8 cellular contexts compared by ENCODE assay signal in the genomic region with DNA sequence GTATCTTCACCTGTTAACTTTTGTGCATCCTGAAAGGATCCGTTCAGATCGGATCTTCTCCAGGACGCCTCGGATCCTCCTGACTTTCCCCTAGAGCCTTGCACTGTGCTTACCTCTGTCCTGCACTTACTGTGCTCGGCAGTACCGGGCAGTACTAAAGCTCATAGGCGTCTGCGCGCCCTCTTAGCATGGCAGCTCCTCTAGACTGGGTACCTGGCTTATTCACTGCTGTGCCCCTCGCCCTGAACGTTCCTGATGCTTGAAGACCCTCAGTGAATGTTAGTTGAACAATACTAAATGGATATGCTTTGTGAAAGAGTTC. TPM values are rescaled to one million over a fixed set of nuclear protein-coding genes. Genes with fewer than 3 reads are reported as not detected.
DNase-seq lines count a peak whose midpoint lies in the region; ATAC-seq and TF ChIP-seq lines count a peak whose summit lies in the region.

No MANE protein-coding gene starts in this region.

- H3K36me3 ChIP-seq in mesenchymal stem cell (ENCODE audit: control insufficient read depth in 1 of 2, insufficient read depth in 2 of 2, low read depth in 1 of 2, low read length in 2 of 2) (peaks cover 0 to 3% of the 10 kb centered on the region in 2 experiments), aorta (ENCODE audit: control insufficient read depth in 1 of 2, insufficient read depth in 2 of 2, low read length in 1 of 2) (no peaks in the 10 kb centered on the region)

- no peak overlapping the region for H2BK120ac ChIP-seq in mesenchymal stem cell (ENCODE audit: low read depth, low read length)

- H3K4me1 ChIP-seq in mesenchymal stem cell (ENCODE audit: control insufficient read depth, insufficient read depth, low read depth, low read length): peaks cover 8% of the 10 kb centered on the region
- no peaks in the 10 kb centered on the region for H3K4me1 ChIP-seq in aorta (ENCODE audit: control insufficient read depth in 1 of 2, insufficient read depth in 2 of 2, low read length in 2 of 2)

- H3K4me3 ChIP-seq in AG04449 (ENCODE audit: low read depth, low read length): peak overlapping the region; percentile 78
- H3K4me3 ChIP-seq in mesenchymal stem cell (ENCODE audit: insufficient read depth in 1 of 2, low read depth in 1 of 2, low read length in 2 of 2): peak overlapping the region in 1 of 2 experiments; percentile 96
- peak overlapping the region; percentile 55 to 77 for H3K4me3 ChIP-seq in aorta (ENCODE audit: low read length in 2 of 2)

- H3K27ac ChIP-seq in mesenchymal stem cell (ENCODE audit: low read length, poor library complexity, severe bottlenecking): no peak overlapping the region
- H3K27ac ChIP-seq in aorta (ENCODE audit: low read depth in 1 of 2, low read length in 2 of 2): no peak overlapping the region

- TF ChIP-seq CTCF in AG04449 (IDR thresholded peaks at IDR 0.05; ENCODE audit: insufficient read depth, low read length, missing control alignments): no peak

- no peak overlapping the region for H2BK15ac ChIP-seq in mesenchymal stem cell (ENCODE audit: low read depth, poor library complexity, severe bottlenecking)

- no peak overlapping the region for H3K23ac ChIP-seq in mesenchymal stem cell (ENCODE audit: low read length in 2 of 2)

- peaks cover 13% of the 10 kb centered on the region for H3K79me1 ChIP-seq in mesenchymal stem cell (replicated peaks; ENCODE audit: low read length, poor library complexity, severe bottlenecking)

- peak overlapping the region; percentile 96 for H3K4me2 ChIP-seq in mesenchymal stem cell (ENCODE audit: low read length, poor library complexity, severe bottlenecking)

- WGBS in mesenchymal stem cell: 30% methylated on average over 11 of the region's 11 CpGs
- 22 to 25% methylated on average over 11 of the region's 11 CpGs for WGBS in aorta, 2 donors

- peak overlapping the region; percentile 92 for H3K9ac ChIP-seq in mesenchymal stem cell (ENCODE audit: low read length)

- no peak overlapping the region for H2BK12ac ChIP-seq in mesenchymal stem cell (ENCODE audit: low read length in 2 of 2)

- H2AFZ ChIP-seq in mesenchymal stem cell (ENCODE audit: low read depth, low read length): no peak overlapping the region

- H3K27me3 ChIP-seq in mesenchymal stem cell (ENCODE audit: control insufficient read depth in 1 of 2, insufficient read depth in 1 of 2, low read length in 2 of 2) (no peaks in the 10 kb centered on the region), aorta (ENCODE audit: control insufficient read depth in 1 of 2, insufficient read depth in 2 of 2, low read length in 1 of 2) (no peaks in the 10 kb centered on the region)

- peak overlapping the region in 1 of 2 experiments; percentile 19 for H3K14ac ChIP-seq in mesenchymal stem cell (ENCODE audit: low read length in 2 of 2)

- ATAC-seq in HG03460 (IDR thresholded peaks at IDR 0.05; ENCODE audit: unreplicated experiment): peak; percentile 17
- ATAC-seq in aorta (ENCODE audit: low FRiP score): peak; percentile 45
- ATAC-seq in HG02970 (IDR thresholded peaks at IDR 0.05; ENCODE audit: low FRiP score, unreplicated experiment): no peak

- POLR2A ChIA-PET in AG04449 (lab: Yijun Ruan, JAX): no interaction called here

- no peak overlapping the region for H4K91ac ChIP-seq in mesenchymal stem cell (ENCODE audit: low read length)

- H4K8ac ChIP-seq in mesenchymal stem cell (ENCODE audit: low read length): peak overlapping the region; percentile 33

- H3K9me3 ChIP-seq in mesenchymal stem cell (ENCODE audit: control insufficient read depth, low read length): no peaks in the 10 kb centered on the region
- no peaks in the 10 kb centered on the region for H3K9me3 ChIP-seq in aorta (ENCODE audit: control insufficient read depth, low read length)

- H2AK5ac ChIP-seq in mesenchymal stem cell (ENCODE audit: low read length, severe bottlenecking): no peak overlapping the region

- no peak overlapping the region for H2BK5ac ChIP-seq in mesenchymal stem cell (ENCODE audit: low read depth, low read length, poor library complexity, severe bottlenecking)

- no peak overlapping the region for H3K4ac ChIP-seq in mesenchymal stem cell (ENCODE audit: low read depth in 1 of 2, low read length in 2 of 2)

- no peak overlapping the region for H3K18ac ChIP-seq in mesenchymal stem cell (ENCODE audit: low read depth in 1 of 2, low read length in 2 of 2)

- DNase-seq in AG04449 (ENCODE audit: low read depth, low spot score) (no peak), cerebellum (ENCODE audit: low spot score) (peak; percentile 30), mesenchymal stem cell (no peak), aorta (no peak), hepatic stellate cell (ENCODE audit: low spot score) (no peak), epidermal melanocyte (ENCODE audit: insufficient read length, low spot score) (no peak)

- CTCF ChIA-PET in AG04449 (lab: Yijun Ruan, JAX): interaction anchor here (1.0 kb wide), 1 partner anchor 258 kb away, joined by 4 read pairs; no protein-coding TSS in a partner anchor

- intact Hi-C loops in aorta (cut with DNase I): loop anchor here in 1 of 2 donors (10.0 kb wide), 1 partner anchor 257 kb away; no protein-coding TSS in a partner anchor

RNA-seq across cellular contexts. Expression of a gene that starts 1.0 kb away (rescaled TPM):
- total RNA-seq in cerebellum (63.0 TPM), aorta (100 to 1,000 TPM in 1 of 2 donors, 10 to 100 TPM in 1; 80.3 to 103 TPM)
- 96.1 TPM for polyA plus RNA-seq in mesenchymal stem cell (2013, experiment 1 of 2)
- 109 TPM for polyA plus RNA-seq in mesenchymal stem cell (2013, experiment 2 of 2)
- 100 to 1,000 TPM; 137 to 309 TPM for polyA plus RNA-seq in aorta

RNA-seq across cellular contexts. Expression of a gene that starts 6.5 kb away (rescaled TPM):
- total RNA-seq in cerebellum (24.0 TPM), aorta (100 to 1,000 TPM; 121 to 196 TPM)
- polyA plus RNA-seq in mesenchymal stem cell (2013, experiment 1 of 2): 55.9 TPM
- 52.3 TPM for polyA plus RNA-seq in mesenchymal stem cell (2013, experiment 2 of 2)
- 100 to 1,000 TPM in 1 of 2 donors, 10 to 100 TPM in 1; 45.5 to 501 TPM for polyA plus RNA-seq in aorta
